In the genomic region with DNA sequence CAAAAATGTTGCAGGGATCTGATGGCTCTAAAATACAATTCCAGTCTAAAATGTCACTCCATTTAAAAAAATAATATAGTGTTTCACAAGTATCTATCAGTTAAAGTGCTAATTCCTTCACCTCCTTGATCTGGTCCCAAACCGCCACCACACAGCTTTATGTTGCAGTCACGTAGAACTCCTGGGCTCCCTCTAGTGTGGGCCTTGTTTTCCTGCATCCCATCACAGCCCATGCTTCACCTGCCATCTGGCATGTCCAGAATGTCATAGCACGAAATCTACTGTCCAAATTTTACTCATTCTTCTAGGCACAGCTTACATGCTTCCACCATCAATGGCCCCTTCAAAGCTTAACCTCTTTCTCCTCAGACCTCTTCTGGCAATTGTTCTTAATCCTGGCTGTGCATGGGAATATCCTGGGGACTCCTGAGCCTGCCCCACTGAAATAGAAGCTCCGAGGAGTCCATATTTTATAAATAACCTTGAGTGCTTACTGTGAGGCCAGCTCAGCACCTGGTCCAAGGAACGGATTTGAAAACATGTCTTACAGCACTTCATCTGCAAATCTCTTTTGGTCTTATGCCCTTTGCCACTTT, we compare ENCODE assay signal across 9 cellular contexts. TPM values are rescaled to one million over a fixed set of nuclear protein-coding genes. Genes with fewer than 3 reads are reported as not detected.
DNase-seq lines count a peak whose midpoint lies in the region; ATAC-seq, FAIRE-seq and TF ChIP-seq lines count a peak whose summit lies in the region.
"Had no signal": no experiment of that assay in that cellular context is flagged by ENCODE, and none has a peak within 500 bp of the region (broad histone marks: within the 10 kb centered on the region; RNA-seq: fewer than 3 reads in every experiment).

No MANE protein-coding gene starts in this region.

- H4K20me1 ChIP-seq in keratinocyte (ENCODE audit: control insufficient read depth, extremely low read depth, insufficient read depth, low read length): no peaks in the 10 kb centered on the region

- H3K36me3 ChIP-seq in RWPE2 (ENCODE audit: low read depth) (no peaks in the 10 kb centered on the region), keratinocyte (ENCODE audit: control insufficient read depth in 2 of 2, extremely low read depth in 1 of 2, insufficient read depth in 2 of 2, low read length in 2 of 2) (no peaks in the 10 kb centered on the region)
- H3K36me3 ChIP-seq: thoracic aorta had no signal

- H3K27ac ChIP-seq in RWPE2 (ENCODE audit: poor library complexity, severe bottlenecking) (no peak overlapping the region), keratinocyte (ENCODE audit: control insufficient read depth, insufficient read depth, low read length) (no peak overlapping the region)
- H3K27ac ChIP-seq: thoracic aorta had no signal

- peak; percentile 29 for FAIRE-seq in keratinocyte (lab: Jason Lieb, UNC)

- H2AFZ ChIP-seq in keratinocyte (ENCODE audit: control insufficient read depth, low read length): no peak overlapping the region

- no peaks in the 10 kb centered on the region for H3K9me3 ChIP-seq in RWPE2 (ENCODE audit: severe bottlenecking)
- H3K9me3 ChIP-seq in keratinocyte (ENCODE audit: control insufficient read depth, low read depth, low read length): no peaks in the 10 kb centered on the region
- H3K9me3 ChIP-seq: thoracic aorta had no signal

- no peak overlapping the region for H3K4me3 ChIP-seq in AG04449 (ENCODE audit: low read depth, low read length)
- H3K4me3 ChIP-seq in RWPE2 (ENCODE audit: severe bottlenecking): no peak overlapping the region
- no peak overlapping the region for H3K4me3 ChIP-seq in keratinocyte (ENCODE audit: control insufficient read depth in 2 of 3, extremely low read depth in 1 of 3, insufficient read depth in 2 of 3, low read depth in 1 of 3, low read length in 3 of 3)
- H3K4me3 ChIP-seq: thoracic aorta had no signal

- DNase-seq in AG04449 (ENCODE audit: low read depth, low spot score): no peak
- peak; percentile 39 for DNase-seq in HK-2 (ENCODE audit: unreplicated experiment)
- no peak for DNase-seq in RWPE2 (ENCODE audit: low spot score)
- DNase-seq in keratinocyte (ENCODE audit: low read depth, low spot score): no peak
- no peak for DNase-seq in cortex of kidney (lab: John Stamatoyannopoulos, UW)

- peak; percentile 74 for TF ChIP-seq CTCF in AG04449 (IDR thresholded peaks at IDR 0.05; ENCODE audit: insufficient read depth, low read length, missing control alignments)
- TF ChIP-seq CTCF in GM12872 (IDR thresholded peaks at IDR 0.05; ENCODE audit: insufficient read depth, low read depth, low read length): peak; percentile 81
- TF ChIP-seq CTCF in RWPE2 (IDR thresholded peaks at IDR 0.05; ENCODE audit: poor library complexity, severe bottlenecking): peak; percentile 66
- peak; percentile 70 to 86 (median 72) for TF ChIP-seq CTCF in keratinocyte (optimal IDR thresholded peaks at IDR 0.05 in 1 of 3, IDR thresholded peaks at IDR 0.05 in 1 of 3, conservative IDR thresholded peaks at IDR 0.05 in 1 of 3; ENCODE audit: extremely low read depth in 1 of 3, insufficient read depth in 2 of 3, low read length in 3 of 3)

- H3K79me2 ChIP-seq in keratinocyte (ENCODE audit: control insufficient read depth, insufficient read depth, low read length): no peaks in the 10 kb centered on the region

- ATAC-seq in RWPE2 (ENCODE audit: low read depth) (peak; percentile 89), HG03045 (IDR thresholded peaks at IDR 0.05; ENCODE audit: unreplicated experiment) (no peak), GM21825 (IDR thresholded peaks at IDR 0.05; ENCODE audit: unreplicated experiment) (no peak)

- H3K4me2 ChIP-seq in keratinocyte (ENCODE audit: control insufficient read depth, extremely low read depth, insufficient read depth, low read depth, low read length): no peak overlapping the region

- dilution Hi-C loops in keratinocyte (cut with MboI; ENCODE audit: extremely low pct_ligation_motif_present, low sequenced_read_pairs): no loop called here

- H3K27me3 ChIP-seq in RWPE2 (ENCODE audit: insufficient read depth, poor library complexity, severe bottlenecking): no peaks in the 10 kb centered on the region
- no peaks in the 10 kb centered on the region for H3K27me3 ChIP-seq in keratinocyte (ENCODE audit: control insufficient read depth, extremely low read depth, insufficient read depth, low read length)

- H3K9me1 ChIP-seq in keratinocyte (ENCODE audit: control insufficient read depth, extremely low read depth, insufficient read depth, low read length): no peaks in the 10 kb centered on the region

- CTCF ChIA-PET in AG04449 (lab: Yijun Ruan, JAX): interaction anchor here (0.7 to 3.8 kb wide), 19 partner anchors 10 to 1523 kb away, joined by 3 to 33 read pairs (median 3); a partner anchor contains a TSS

- H3K9ac ChIP-seq in keratinocyte (ENCODE audit: control insufficient read depth, extremely low read depth, insufficient read depth, low read length): no peak overlapping the region

- H3K4me1 ChIP-seq in RWPE2 (ENCODE audit: insufficient read depth, poor library complexity, severe bottlenecking) (no peaks in the 10 kb centered on the region), keratinocyte (ENCODE audit: control insufficient read depth, extremely low read depth, insufficient read depth, low read length) (peaks cover 4% of the 10 kb centered on the region)

- POLR2A ChIA-PET in AG04449 (lab: Yijun Ruan, JAX): no interaction called here

RNA-seq across cellular contexts. Expression of a gene that starts 15.5 kb away (rescaled TPM):
- not detected in 3 replicates for polyA plus RNA-seq in keratinocyte
- not detected for polyA plus RNA-seq in keratinocyte (2011; ENCODE audit: low read depth)
- polyA plus RNA-seq in keratinocyte (2011; cell fraction: cytosol; rRNA removed): not detected in 2 replicates
- polyA plus RNA-seq in keratinocyte (2011; cell fraction: nucleus; rRNA removed): not detected in 2 replicates
- polyA plus RNA-seq in keratinocyte (2012; ENCODE audit: low replicate concordance): not detected in 2 replicates
- not detected in 3 replicates for polyA minus RNA-seq in keratinocyte
- not detected for polyA minus RNA-seq in keratinocyte (2011; cell fraction: cytosol; rRNA and poly(A)+ RNA removed)
- polyA minus RNA-seq in keratinocyte (2011; cell fraction: nucleus; rRNA and poly(A)+ RNA removed): not detected in 2 replicates

RNA-seq across cellular contexts. Expression of a gene that starts 50.9 kb away (rescaled TPM):
- not detected in 3 replicates for polyA plus RNA-seq in keratinocyte
- not detected for polyA plus RNA-seq in keratinocyte (2011; ENCODE audit: low read depth)
- not detected in 2 replicates for polyA plus RNA-seq in keratinocyte (2011; cell fraction: cytosol; rRNA removed)
- polyA plus RNA-seq in keratinocyte (2011; cell fraction: nucleus; rRNA removed): not detected in 2 replicates
- polyA plus RNA-seq in keratinocyte (2012; ENCODE audit: low replicate concordance): not detected in 2 replicates
- not detected in 3 replicates for polyA minus RNA-seq in keratinocyte
- not detected for polyA minus RNA-seq in keratinocyte (2011; cell fraction: cytosol; rRNA and poly(A)+ RNA removed)
- polyA minus RNA-seq in keratinocyte (2011; cell fraction: nucleus; rRNA and poly(A)+ RNA removed): not detected in 2 replicates
